Comparison of ENCODE assay signal across 23 cellular contexts in genomic region chr10:51852297-51852696, GRCh38.
"Had no signal": no experiment of that assay in that cellular context is flagged by ENCODE, and none has a peak within 500 bp of the region (broad histone marks: within the 10 kb centered on the region; RNA-seq: fewer than 3 reads in every experiment).

No MANE protein-coding gene starts in this region.

- H3K27ac ChIP-seq: RWPE1 had no signal

- H3K9me2 ChIP-seq: SK-N-SH had no signal

- DNase-seq: Karpas-422; KG1; MV-4-11; NCI-H1048; NCI-H1105; NCI-H1417; NCI-H1436 treated with DMSO at 0.1 percent for 48 hours; NCI-H1694; NCI-H187 treated with DMSO at 0.1 percent for 48 hours; NCI-H2029 treated with DMSO at 0.1 percent for 48 hours; NCI-H2227 treated with DMSO at 0.1 percent for 48 hours; NCI-H446 treated with DMSO at 0.1 percent for 48 hours; NCI-H510A treated with DMSO at 0.1 percent for 48 hours; NCI-H526; NCI-H748 treated with DMSO at 0.1 percent for 48 hours; NK-92 treated with Interleukin-12 subunit alpha and Interleukin-12 subunit beta, amount 100 ng/mL, for 24 hours; PC-3; SHP77; SK-N-SH; SW 1271; T-cell had no signal

- H3K9me3 ChIP-seq: SK-N-SH had no signal

- ATAC-seq: Panc1, PC-3, T-cell had no signal

- H3K4me2 ChIP-seq: SK-N-SH had no signal

- H3K9ac ChIP-seq: SK-N-SH had no signal
